Comparison of ENCODE assay signal across 9 cellular contexts in the genomic region with DNA sequence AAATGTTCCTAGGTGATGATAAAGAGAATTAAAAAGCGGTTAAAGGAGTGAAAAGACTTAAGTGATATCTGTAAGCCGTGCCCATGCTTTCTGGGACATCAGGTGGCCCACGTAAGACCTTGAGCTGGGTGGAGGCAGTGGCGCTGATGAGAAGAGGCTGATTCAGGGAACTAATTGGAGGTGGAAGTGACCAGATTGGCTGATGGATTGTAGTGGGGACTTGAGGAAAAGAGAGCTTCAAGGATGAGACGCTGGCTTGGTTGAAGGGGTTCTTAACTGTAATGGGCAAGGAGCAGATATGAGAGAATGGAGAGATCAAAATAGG.
DNase-seq lines count a peak whose midpoint lies in the region; ATAC-seq and TF ChIP-seq lines count a peak whose summit lies in the region.
"Had no signal": no experiment of that assay in that cellular context is flagged by ENCODE, and none has a peak within 500 bp of the region (broad histone marks: within the 10 kb centered on the region; RNA-seq: fewer than 3 reads in every experiment).

No MANE protein-coding gene starts in this region.

- H3K9me3 Mint-ChIP-seq in activated T-helper 17 cell treated with anti-CD3 and anti-CD28 coated beads, Interleukin-2, amount 50 U/mL, for 72 hours = no peaks in the 10 kb centered on the region
- H3K9me3 Mint-ChIP-seq in naive B cell = no peaks in the 10 kb centered on the region

- TF ChIP-seq CTCF in right atrium auricular region (IDR thresholded peaks at IDR 0.05) = no peak
- no peak for TF ChIP-seq CTCF in upper lobe of right lung (IDR thresholded peaks at IDR 0.05)

- H3K27ac Mint-ChIP-seq in activated T-helper 17 cell treated with anti-CD3 and anti-CD28 coated beads, Interleukin-2, amount 50 U/mL, for 72 hours = peak overlapping the region; percentile 95
- peak overlapping the region in 4 of 6 donors; percentile 44 to 88 (median 73) for H3K27ac Mint-ChIP-seq in naive B cell

- no peaks in the 10 kb centered on the region for H3K36me3 ChIP-seq in right atrium auricular region
- no peaks in the 10 kb centered on the region for H3K36me3 ChIP-seq in upper lobe of right lung

- H3K4me1 ChIP-seq in right atrium auricular region = peaks cover 0 to 14% of the 10 kb centered on the region in 2 donors
- peaks cover 13% of the 10 kb centered on the region for H3K4me1 ChIP-seq in upper lobe of right lung

- ATAC-seq in Right ventricle myocardium inferior (no peak), naive B cell (ENCODE audit: low read depth in 2 of 2) (no peak), upper lobe of right lung (no peak), GM21529 (IDR thresholded peaks at IDR 0.05; ENCODE audit: unreplicated experiment) (no peak)
- no peak for ATAC-seq in activated T-helper 17 cell treated with anti-CD3 and anti-CD28 coated beads, Interleukin-2, amount 50 U/mL, for 72 hours (replicated peaks)

- peak overlapping the region; percentile 86 for H3K4me3 Mint-ChIP-seq in activated T-helper 17 cell treated with anti-CD3 and anti-CD28 coated beads, Interleukin-2, amount 50 U/mL, for 72 hours
- peak overlapping the region; percentile 63 to 97 (median 84) for H3K4me3 Mint-ChIP-seq in naive B cell

- H3K9me3 ChIP-seq in right atrium auricular region = no peaks in the 10 kb centered on the region
- H3K9me3 ChIP-seq in upper lobe of right lung = no peaks in the 10 kb centered on the region

- no peaks in the 10 kb centered on the region for H3K27me3 ChIP-seq in right atrium auricular region
- no peaks in the 10 kb centered on the region for H3K27me3 ChIP-seq in upper lobe of right lung

- no peaks in the 10 kb centered on the region for H3K36me3 Mint-ChIP-seq in activated T-helper 17 cell treated with anti-CD3 and anti-CD28 coated beads, Interleukin-2, amount 50 U/mL, for 72 hours (ENCODE audit: low read depth)
- no peaks in the 10 kb centered on the region for H3K36me3 Mint-ChIP-seq in naive B cell

- H3K4me1 Mint-ChIP-seq in activated T-helper 17 cell treated with anti-CD3 and anti-CD28 coated beads, Interleukin-2, amount 50 U/mL, for 72 hours = peaks cover 11% of the 10 kb centered on the region
- peaks cover 18 to 25% (median 24%) of the 10 kb centered on the region in 3 donors for H3K4me1 Mint-ChIP-seq in naive B cell

- no peaks in the 10 kb centered on the region for H3K27me3 Mint-ChIP-seq in activated T-helper 17 cell treated with anti-CD3 and anti-CD28 coated beads, Interleukin-2, amount 50 U/mL, for 72 hours
- no peaks in the 10 kb centered on the region for H3K27me3 Mint-ChIP-seq in naive B cell

- H3K4me3 ChIP-seq in right atrium auricular region (peak overlapping the region in 1 of 2 donors; percentile 80), upper lobe of right lung (peak overlapping the region; percentile 78)

- intact Hi-C loops in Right ventricle myocardium inferior (cut with DNase I) = no loop called here
- intact Hi-C loops in upper lobe of right lung (cut with DNase I) = no loop called here

- DNase-seq in right atrium auricular region (ENCODE audit: low spot score) = no peak
- DNase-seq in Right ventricle myocardium inferior (ENCODE audit: missing footprints) = no peak
- no peak for DNase-seq in naive B cell
- DNase-seq in upper lobe of right lung = no peak
- no peak for DNase-seq in stimulated activated CD4-positive, alpha-beta T cell treated with anti-CD3 and anti-CD28 coated beads, Interleukin-2, amount 100 ng/mL, for 24 hours
- no peak for DNase-seq in NCI-H2107 treated with DMSO at 0.1 percent for 48 hours (lab: John Stamatoyannopoulos, UW; ENCODE audit: unreplicated experiment)
- DNase-seq: stimulated activated CD4-positive, alpha-beta T cell treated with anti-CD3 and anti-CD28 coated beads, Interleukin-12 subunit alpha, Interleukin-12 subunit beta, amount 100 ng/mL, for 4 hours had no signal

- H3K27ac ChIP-seq in right atrium auricular region = peak overlapping the region; percentile 96 to 97
- peak overlapping the region; percentile 100 for H3K27ac ChIP-seq in upper lobe of right lung
